Comparison of ENCODE assay signal across 18 cellular contexts in genomic region chr4:7989654-7990053, GRCh38.
"Had no signal": no experiment of that assay in that cellular context is flagged by ENCODE, and none has a peak within 500 bp of the region (broad histone marks: within the 10 kb centered on the region; RNA-seq: fewer than 3 reads in every experiment).

No MANE protein-coding gene starts in this region.

- H3K4me2 ChIP-seq: neural progenitor cell, smooth muscle cell had no signal

- DNase-seq: colonic mucosa; effector CD4-positive, alpha-beta T cell; heart right ventricle; hypothalamus; kidney glomerular epithelial cell; mammary epithelial cell; mucosa of descending colon; nucleus accumbens; ovary; stimulated activated CD4-positive, alpha-beta T cell treated with anti-CD3 and anti-CD28 coated beads, Interleukin-2, amount 100 ng/mL, for 48 hours; stimulated activated naive CD8-positive, alpha-beta T cell treated with anti-CD3 and anti-CD28 coated beads, Interleukin-15, Interleukin-2, amounts not matched to agents 100 U/mL and 50 U/mL, for 24 hours; thyroid gland had no signal

- H3K9me3 Mint-ChIP-seq: natural killer cell treated with Interleukin-12 subunit alpha and Interleukin-12 subunit beta and Interleukin-15 and Interleukin-18, amount 100 ng/mL, for 72 hours; neural progenitor cell; type B pancreatic cell had no signal

- H3K9ac ChIP-seq: neural progenitor cell had no signal

- H3K27me3 ChIP-seq: colonic mucosa, heart right ventricle, neural progenitor cell, ovary, suprapubic skin, thyroid gland had no signal

- H3K36me3 ChIP-seq: colonic mucosa, heart right ventricle, neural progenitor cell, ovary, suprapubic skin, thyroid gland had no signal

- ATAC-seq: heart right ventricle; mucosa of descending colon; natural killer cell treated with Interleukin-12 subunit alpha and Interleukin-12 subunit beta and Interleukin-15 and Interleukin-18, amount 100 ng/mL, for 72 hours; right cardiac atrium; stimulated activated naive CD8-positive, alpha-beta T cell treated with anti-CD3 and anti-CD28 coated beads, Interleukin-15, Interleukin-2, amounts not matched to agents 100 U/mL and 50 U/mL, for 24 hours had no signal

- H3K27ac Mint-ChIP-seq: natural killer cell treated with Interleukin-12 subunit alpha and Interleukin-12 subunit beta and Interleukin-15 and Interleukin-18, amount 100 ng/mL, for 72 hours; neural progenitor cell; type B pancreatic cell had no signal

- H3K27ac ChIP-seq: colonic mucosa, heart right ventricle, neural progenitor cell, ovary, suprapubic skin, thyroid gland had no signal

- H2AFZ ChIP-seq: neural progenitor cell had no signal

- H3K9me3 ChIP-seq: colonic mucosa, mucosa of descending colon, ovary, suprapubic skin, thyroid gland had no signal

- H3K4me3 Mint-ChIP-seq: natural killer cell treated with Interleukin-12 subunit alpha and Interleukin-12 subunit beta and Interleukin-15 and Interleukin-18, amount 100 ng/mL, for 72 hours; neural progenitor cell; type B pancreatic cell had no signal

- H3K4me1 ChIP-seq: colonic mucosa, neural progenitor cell, suprapubic skin had no signal

- H3K4me3 ChIP-seq: colonic mucosa, heart right ventricle, mucosa of descending colon, neural progenitor cell, ovary, smooth muscle cell, suprapubic skin, thyroid gland had no signal

- H3K36me3 Mint-ChIP-seq: natural killer cell treated with Interleukin-12 subunit alpha and Interleukin-12 subunit beta and Interleukin-15 and Interleukin-18, amount 100 ng/mL, for 72 hours; neural progenitor cell; type B pancreatic cell had no signal
